In the genomic region with DNA sequence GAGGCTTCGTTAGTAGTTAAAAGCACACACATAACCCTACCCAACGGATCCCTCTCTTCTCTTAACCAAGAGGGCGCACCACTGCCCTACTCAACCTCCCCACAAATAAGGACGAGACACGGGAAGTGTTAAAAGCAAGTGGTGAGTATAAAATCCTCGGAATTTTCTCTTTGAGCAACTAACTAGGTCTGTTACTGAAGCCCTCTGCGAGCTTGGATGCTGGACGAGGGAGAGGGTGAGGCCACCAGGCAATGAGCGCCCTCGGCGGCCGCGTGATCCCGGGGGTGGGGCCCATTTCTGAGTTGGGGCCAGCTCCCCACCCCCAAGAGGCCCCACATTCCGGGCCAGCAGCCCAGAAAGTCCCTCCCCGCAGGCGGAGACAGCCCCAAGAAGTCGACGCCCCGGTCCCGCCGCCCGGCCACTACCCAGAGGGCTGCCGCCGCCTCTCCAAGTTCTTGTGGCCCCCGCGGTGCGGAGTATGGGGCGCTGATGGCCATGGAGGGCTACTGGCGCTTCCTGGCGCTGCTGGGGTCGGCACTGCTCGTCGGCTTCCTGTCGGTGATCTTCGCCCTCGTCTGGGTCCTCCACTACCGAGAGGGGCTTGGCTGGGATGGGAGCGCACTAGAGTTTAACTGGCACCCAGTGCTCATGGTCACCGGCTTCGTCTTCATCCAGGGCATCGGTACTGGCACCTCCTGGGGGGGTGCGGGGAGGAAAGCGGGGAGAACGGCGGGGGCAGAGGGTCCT, we compare ENCODE assay signal across 8 cellular contexts. TPM values are rescaled to one million over a fixed set of nuclear protein-coding genes. Genes with fewer than 3 reads are reported as not detected.
DNase-seq lines count a peak whose midpoint lies in the region; ATAC-seq, FAIRE-seq and TF ChIP-seq lines count a peak whose summit lies in the region.

A gene with protein sequence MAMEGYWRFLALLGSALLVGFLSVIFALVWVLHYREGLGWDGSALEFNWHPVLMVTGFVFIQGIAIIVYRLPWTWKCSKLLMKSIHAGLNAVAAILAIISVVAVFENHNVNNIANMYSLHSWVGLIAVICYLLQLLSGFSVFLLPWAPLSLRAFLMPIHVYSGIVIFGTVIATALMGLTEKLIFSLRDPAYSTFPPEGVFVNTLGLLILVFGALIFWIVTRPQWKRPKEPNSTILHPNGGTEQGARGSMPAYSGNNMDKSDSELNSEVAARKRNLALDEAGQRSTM (plus strand): TSS at position 418 of the 747 bp plus-strand sequence. CDS start 72 bp downstream, at position 490.

- POLR2A ChIA-PET in activated CD8-positive, alpha-beta T cell treated with anti-CD3 and anti-CD28 coated beads, Interleukin-2, amount 10 ng/mL, durations not matched to agents 7 days and 5 days (lab: Charles Lee), result interaction anchor here (0.7 kb wide), 1 partner anchor 43 kb away, joined by 3 read pairs; no protein-coding TSS in a partner anchor

- no peak for TF ChIP-seq CTCF in upper lobe of right lung (IDR thresholded peaks at IDR 0.05)

- H3K27ac Mint-ChIP-seq in activated CD8-positive, alpha-beta T cell treated with anti-CD3 and anti-CD28 coated beads, Interleukin-2, amount 10 ng/mL, durations not matched to agents 7 days and 5 days, result peak within 1 kb of the TSS; percentile 60

- peak; percentile 90 for DNase-seq in KBM-7
- DNase-seq in activated CD8-positive, alpha-beta T cell treated with anti-CD3 and anti-CD28 coated beads, Interleukin-2, amount 10 ng/mL, durations not matched to agents 7 days and 5 days, result peak; percentile 35
- DNase-seq in fibroblast of peridontal ligament (ENCODE audit: extremely low read depth), result peak; percentile 89
- peak; percentile 93 for DNase-seq in myocyte (ENCODE audit: low read depth)
- peak; percentile 94 for DNase-seq in upper lobe of right lung
- no peak for DNase-seq in effector CD8-positive, alpha-beta T cell (lab: John Stamatoyannopoulos, UW)

- H3K4me3 ChIP-seq in upper lobe of right lung, result peak within 1 kb of the TSS; percentile 71

- H3K36me3 ChIP-seq in upper lobe of right lung, result no peaks in the 10 kb centered on the region

- no peaks in the 10 kb centered on the region for H3K9me3 ChIP-seq in upper lobe of right lung

- H3K4me1 Mint-ChIP-seq in activated CD8-positive, alpha-beta T cell treated with anti-CD3 and anti-CD28 coated beads, Interleukin-2, amount 10 ng/mL, durations not matched to agents 7 days and 5 days (ENCODE audit: low read depth), result peaks cover 17% of the 10 kb centered on the region

- H3K27ac ChIP-seq in upper lobe of right lung, result peak within 1 kb of the TSS; percentile 91

- H3K4me1 ChIP-seq in upper lobe of right lung, result peaks cover 15% of the 10 kb centered on the region

- no peaks in the 10 kb centered on the region for H3K9me3 Mint-ChIP-seq in activated CD8-positive, alpha-beta T cell treated with anti-CD3 and anti-CD28 coated beads, Interleukin-2, amount 10 ng/mL, durations not matched to agents 7 days and 5 days (ENCODE audit: insufficient read depth)

- H3K4me3 Mint-ChIP-seq in activated CD8-positive, alpha-beta T cell treated with anti-CD3 and anti-CD28 coated beads, Interleukin-2, amount 10 ng/mL, durations not matched to agents 7 days and 5 days, result peak within 1 kb of the TSS; percentile 84

- CTCF ChIA-PET in activated CD8-positive, alpha-beta T cell treated with anti-CD3 and anti-CD28 coated beads, Interleukin-2, amount 10 ng/mL, durations not matched to agents 7 days and 5 days (lab: Charles Lee), result interaction anchor here (1.5 to 2.0 kb wide), 2 partner anchors 8 to 13 kb away, joined by 4 to 8 read pairs; no protein-coding TSS in a partner anchor

- in situ Hi-C loops in KBM-7 (cut with MboI; ENCODE audit: low pct_unique_long_range_greater_than_20kb, low sequenced_read_pairs), result no loop called here

- ATAC-seq in GM21390 (IDR thresholded peaks at IDR 0.05; ENCODE audit: unreplicated experiment) (peak; percentile 62), upper lobe of right lung (peak; percentile 87)
- peak; percentile 71 for ATAC-seq in activated CD8-positive, alpha-beta T cell treated with anti-CD3 and anti-CD28 coated beads, Interleukin-2, amount 10 ng/mL, durations not matched to agents 7 days and 5 days

- H3K36me3 Mint-ChIP-seq in activated CD8-positive, alpha-beta T cell treated with anti-CD3 and anti-CD28 coated beads, Interleukin-2, amount 10 ng/mL, durations not matched to agents 7 days and 5 days (ENCODE audit: low read depth), result no peaks in the 10 kb centered on the region

- intact Hi-C loops in upper lobe of right lung (cut with DNase I), result no loop called here

- FAIRE-seq in G401.6 (lab: Jason Lieb, UNC), result peak; percentile 41

- H3K27me3 Mint-ChIP-seq in activated CD8-positive, alpha-beta T cell treated with anti-CD3 and anti-CD28 coated beads, Interleukin-2, amount 10 ng/mL, durations not matched to agents 7 days and 5 days (ENCODE audit: low read depth), result peaks cover 42% of the 10 kb centered on the region

- H3K27me3 ChIP-seq in upper lobe of right lung, result no peaks in the 10 kb centered on the region

RNA-seq across cellular contexts. Expression of the gene that starts here (rescaled TPM):
- total RNA-seq in activated CD8-positive, alpha-beta T cell treated with anti-CD3 and anti-CD28 coated beads, Interleukin-2, amount 10 ng/mL, durations not matched to agents 7 days and 5 days, result 1 to 10 TPM; 1.2 to 1.4 TPM
- total RNA-seq in myocyte (163 and 175 TPM in 2 replicates), upper lobe of right lung (313 TPM)
- polyA plus RNA-seq in myocyte (2012), result 199 TPM

Comparison
In these comparisons a context has a peak if more than half of its experiments do, and no peak if none do; other contexts are left out.
1. RNA of the gene that starts here (total RNA-seq): 313 TPM in upper lobe of right lung (single experiment) and 163 to 175 TPM in myocyte; 1.2 to 1.4 TPM in activated CD8-positive, alpha-beta T cell treated with anti-CD3 and anti-CD28 coated beads, Interleukin-2, amount 10 ng/mL, durations not matched to agents 7 days and 5 days; every median in the first group is over 10 times any median in the second.
2. Peak in every context shown above with its lines, with median percentiles within 50 percentile points of each other: ATAC-seq.